16 cellular contexts compared by ENCODE assay signal in the genomic region with DNA sequence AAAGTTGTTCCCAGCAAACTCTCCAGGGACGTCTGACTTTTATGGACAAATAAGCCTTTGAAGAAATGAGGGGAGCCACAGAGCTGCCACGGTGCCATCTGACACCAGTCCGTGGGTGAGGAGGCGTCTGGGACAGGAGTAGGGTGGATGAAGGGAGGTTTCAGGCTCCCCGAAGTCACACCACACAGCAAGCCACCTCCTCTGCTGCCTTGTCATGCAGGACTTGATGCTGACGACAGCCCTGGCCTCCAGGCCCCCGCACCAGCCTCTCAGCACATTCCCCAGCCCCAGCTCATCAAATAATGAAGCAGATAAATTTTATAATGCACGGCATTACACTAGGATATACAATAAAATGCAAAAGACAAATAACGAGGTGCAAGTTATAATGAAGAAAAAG.
DNase-seq lines count a peak whose midpoint lies in the region; ATAC-seq and TF ChIP-seq lines count a peak whose summit lies in the region.
"Had no signal": no experiment of that assay in that cellular context is flagged by ENCODE, and none has a peak within 500 bp of the region (broad histone marks: within the 10 kb centered on the region; RNA-seq: fewer than 3 reads in every experiment).

No MANE protein-coding gene starts in this region.

- no peaks in the 10 kb centered on the region for H3K9me3 ChIP-seq in osteoblast (ENCODE audit: low read depth, low read length)

- H2AFZ ChIP-seq in GM23338 (peak overlapping the region; percentile 91; the same call in 1 of the 2 replicates), osteoblast (ENCODE audit: low read length) (no peak overlapping the region)

- no peak overlapping the region for H3K4me2 ChIP-seq in GM23338
- no peak overlapping the region for H3K4me2 ChIP-seq in osteoblast (ENCODE audit: insufficient read depth, low read length)

- H3K27me3 Mint-ChIP-seq in GM23338 (ENCODE audit: insufficient read depth, low read depth, poor library complexity): peaks cover 5% of the 10 kb centered on the region
- no peaks in the 10 kb centered on the region for H3K27me3 Mint-ChIP-seq in WTC11 (ENCODE audit: low read depth)

- H3K4me1 Mint-ChIP-seq in GM23338: peaks cover 23% of the 10 kb centered on the region
- peaks cover 22% of the 10 kb centered on the region for H3K4me1 Mint-ChIP-seq in WTC11
- H3K4me1 Mint-ChIP-seq: CD4-positive, alpha-beta memory T cell had no signal

- CTCF ChIA-PET in WTC11 (lab: Charles Lee): interaction anchor here (0.6 to 1.8 kb wide), 3 partner anchors 9 to 80 kb away, joined by 3 to 9 read pairs (median 3); no protein-coding TSS in a partner anchor

- H3K27ac Mint-ChIP-seq in GM23338 (peak overlapping the region; percentile 35; the same call in 1 of the 2 replicates), WTC11 (0 out of 2 replicates have a peak overlapping the region, but pooled peaks have one; percentile 23)
- H3K27ac Mint-ChIP-seq: CD4-positive, alpha-beta memory T cell had no signal

- TF ChIP-seq CTCF in GM23338 (conservative IDR thresholded peaks at IDR 0.05; ENCODE audit: low read depth in 2 of 2) (no peak), WTC11 (IDR thresholded peaks at IDR 0.05) (no peak), osteoblast (IDR thresholded peaks at IDR 0.05; ENCODE audit: extremely low read depth, low read depth, low read length) (no peak)

- H3K4me3 ChIP-seq in GM23338 (no peak overlapping the region), osteoblast (ENCODE audit: insufficient read depth, low read length) (no peak overlapping the region)
- H3K4me3 ChIP-seq: K562 had no signal

- no peak overlapping the region for H3K4me3 Mint-ChIP-seq in GM23338
- H3K4me3 Mint-ChIP-seq in WTC11: no peak overlapping the region
- H3K4me3 Mint-ChIP-seq: CD4-positive, alpha-beta memory T cell had no signal

- 0 out of 2 replicates have a peak, but pooled peaks cover 2% of the 10 kb centered on the region for H3K9me2 ChIP-seq in GM23338 (ENCODE audit: insufficient read depth)

- no peaks in the 10 kb centered on the region for H3K36me3 ChIP-seq in GM23338 (ENCODE audit: insufficient read depth)
- H3K36me3 ChIP-seq in osteoblast (ENCODE audit: insufficient read depth, low read length): no peaks in the 10 kb centered on the region

- no peaks in the 10 kb centered on the region for H4K20me1 ChIP-seq in GM23338 (replicated peaks; ENCODE audit: insufficient read depth)
- H4K20me1 ChIP-seq in osteoblast (ENCODE audit: insufficient read depth, low read length): no peaks in the 10 kb centered on the region

- H3K27me3 ChIP-seq in GM23338 (ENCODE audit: insufficient read depth) (no peaks in the 10 kb centered on the region), osteoblast (ENCODE audit: insufficient read depth, low read length) (no peaks in the 10 kb centered on the region)

- ATAC-seq in GM23338 (peak; percentile 46), WTC11 (no peak; the same call in 1 of the 2 replicates), HG03097 (IDR thresholded peaks at IDR 0.05; ENCODE audit: low FRiP score, unreplicated experiment) (no peak)
- ATAC-seq: K562 had no signal

- H3K27ac ChIP-seq in GM23338 (ENCODE audit: low read depth) (no peak overlapping the region), osteoblast (ENCODE audit: low read depth, low read length) (no peak overlapping the region)

- no peaks in the 10 kb centered on the region for H3K36me3 Mint-ChIP-seq in GM23338 (ENCODE audit: low read depth)
- H3K36me3 Mint-ChIP-seq in WTC11: no peaks in the 10 kb centered on the region
- H3K36me3 Mint-ChIP-seq: CD4-positive, alpha-beta memory T cell had no signal

- no peaks in the 10 kb centered on the region for H3K79me2 ChIP-seq in GM23338 (replicated peaks; ENCODE audit: insufficient read depth)
- no peaks in the 10 kb centered on the region for H3K79me2 ChIP-seq in osteoblast (ENCODE audit: insufficient read depth, low read length)

- H3K4me1 ChIP-seq in GM23338 (ENCODE audit: insufficient read depth) (peaks cover 8% of the 10 kb centered on the region; the same call in 1 of the 2 replicates), osteoblast (ENCODE audit: insufficient read depth, low read length) (no peaks in the 10 kb centered on the region)

- H3K9me3 Mint-ChIP-seq in GM23338: no peaks in the 10 kb centered on the region
- H3K9me3 Mint-ChIP-seq in WTC11: peaks cover 8% of the 10 kb centered on the region
- H3K9me3 Mint-ChIP-seq: CD4-positive, alpha-beta memory T cell had no signal

- POLR2A ChIA-PET in WTC11 (lab: Charles Lee): no interaction called here

- H3F3A ChIP-seq in GM23338 (replicated peaks; ENCODE audit: low read depth): no peaks in the 10 kb centered on the region

- no peak for DNase-seq in GM23338 (ENCODE audit: low spot score)
- no peak for DNase-seq in WTC11 (ENCODE audit: low spot score)
- DNase-seq in left kidney (ENCODE audit: low read depth, low spot score): peak; percentile 68
- DNase-seq in osteoblast (ENCODE audit: insufficient read length, low spot score, missing footprints): peak; percentile 81
- no peak for DNase-seq in stimulated activated CD4-positive, alpha-beta T cell treated with anti-CD3 and anti-CD28 coated beads, Interleukin-1b, Interleukin-23, amount 100 ng/mL, for 48 hours
- DNase-seq in T1000 (lab: John Stamatoyannopoulos, UW): no peak
- DNase-seq in NCI-H2227 treated with DMSO at 0.1 percent for 48 hours (lab: John Stamatoyannopoulos, UW): no peak
- DNase-seq: CD4-positive, alpha-beta memory T cell; DMS79; MV-4-11; NCI-H1417; NCI-H187 treated with DMSO at 0.1 percent for 48 hours; NCI-H510A treated with DMSO at 0.1 percent for 48 hours; Right ventricle myocardium superior had no signal

TF ChIP-seq in GM23338, 12 proteins besides CTCF, POLR2A, EP300 and RAD21 (continues in another document):
- TF ChIP-seq NANOG (IDR thresholded peaks at IDR 0.05; ENCODE audit: borderline replicate concordance): no peak
- no peak for TF ChIP-seq CREB1 (CRISPR knock-in tag; IDR thresholded peaks at IDR 0.05; ENCODE audit: low read depth)
- no peak for TF ChIP-seq STAT1 (IDR thresholded peaks at IDR 0.05; ENCODE audit: unreplicated experiment)
- TF ChIP-seq EZH2phosphoT487 (IDR thresholded peaks at IDR 0.05; ENCODE audit: unreplicated experiment): no peak
- no peak for TF ChIP-seq JUNB (IDR thresholded peaks at IDR 0.05; ENCODE audit: unreplicated experiment)
- no peak for TF ChIP-seq REST (IDR thresholded peaks at IDR 0.05; ENCODE audit: unreplicated experiment)
- no peak for TF ChIP-seq ZNF114 (CRISPR knock-in tag; IDR thresholded peaks at IDR 0.05)

TF ChIP-seq in WTC11, 78 proteins besides CTCF, POLR2A, EP300 and RAD21 (continues in another document):
- TF ChIP-seq NR1H2 (CRISPR knock-in tag; IDR thresholded peaks at IDR 0.05): no peak
- no peak for TF ChIP-seq PREB (CRISPR knock-in tag; IDR thresholded peaks at IDR 0.05; ENCODE audit: borderline replicate concordance)
- TF ChIP-seq ZNF138 (CRISPR knock-in tag; conservative IDR thresholded peaks at IDR 0.05): no peak
- no peak for TF ChIP-seq NR2C2 (CRISPR knock-in tag; IDR thresholded peaks at IDR 0.05)
- no peak for TF ChIP-seq ZNF281 (CRISPR knock-in tag; IDR thresholded peaks at IDR 0.05)
- no peak for TF ChIP-seq ZBTB21 (CRISPR knock-in tag; IDR thresholded peaks at IDR 0.05; ENCODE audit: borderline replicate concordance)
- TF ChIP-seq E2F1 (CRISPR knock-in tag; IDR thresholded peaks at IDR 0.05): no peak
- TF ChIP-seq NR3C1 (CRISPR knock-in tag; conservative IDR thresholded peaks at IDR 0.05; ENCODE audit: low read depth): no peak
- no peak for TF ChIP-seq TCF7 (CRISPR knock-in tag; IDR thresholded peaks at IDR 0.05; ENCODE audit: low read depth)
- TF ChIP-seq ZNF317 (CRISPR knock-in tag; IDR thresholded peaks at IDR 0.05; ENCODE audit: borderline replicate concordance, low read depth): no peak
- no peak for TF ChIP-seq CBFB (CRISPR knock-in tag; IDR thresholded peaks at IDR 0.05; ENCODE audit: low read depth)
- TF ChIP-seq SP1 (CRISPR knock-in tag; conservative IDR thresholded peaks at IDR 0.05): no peak
- TF ChIP-seq NFYB (CRISPR knock-in tag; conservative IDR thresholded peaks at IDR 0.05; ENCODE audit: low read depth): no peak
- TF ChIP-seq PRRX2 (CRISPR knock-in tag; IDR thresholded peaks at IDR 0.05): no peak

Comparison
In these comparisons a context has a peak if more than half of its experiments do, and no peak if none do; other contexts are left out.
1. DNase-seq: peak in left kidney (single experiment) and osteoblast (single experiment); none in GM23338 (single experiment), WTC11 (single experiment), stimulated activated CD4-positive, alpha-beta T cell treated with anti-CD3 and anti-CD28 coated beads, Interleukin-1b, Interleukin-23, amount 100 ng/mL, for 48 hours (single experiment), T1000 (single experiment) and NCI-H2227 treated with DMSO at 0.1 percent for 48 hours (single experiment).